11 cellular contexts compared by ENCODE assay signal in the genomic region with DNA sequence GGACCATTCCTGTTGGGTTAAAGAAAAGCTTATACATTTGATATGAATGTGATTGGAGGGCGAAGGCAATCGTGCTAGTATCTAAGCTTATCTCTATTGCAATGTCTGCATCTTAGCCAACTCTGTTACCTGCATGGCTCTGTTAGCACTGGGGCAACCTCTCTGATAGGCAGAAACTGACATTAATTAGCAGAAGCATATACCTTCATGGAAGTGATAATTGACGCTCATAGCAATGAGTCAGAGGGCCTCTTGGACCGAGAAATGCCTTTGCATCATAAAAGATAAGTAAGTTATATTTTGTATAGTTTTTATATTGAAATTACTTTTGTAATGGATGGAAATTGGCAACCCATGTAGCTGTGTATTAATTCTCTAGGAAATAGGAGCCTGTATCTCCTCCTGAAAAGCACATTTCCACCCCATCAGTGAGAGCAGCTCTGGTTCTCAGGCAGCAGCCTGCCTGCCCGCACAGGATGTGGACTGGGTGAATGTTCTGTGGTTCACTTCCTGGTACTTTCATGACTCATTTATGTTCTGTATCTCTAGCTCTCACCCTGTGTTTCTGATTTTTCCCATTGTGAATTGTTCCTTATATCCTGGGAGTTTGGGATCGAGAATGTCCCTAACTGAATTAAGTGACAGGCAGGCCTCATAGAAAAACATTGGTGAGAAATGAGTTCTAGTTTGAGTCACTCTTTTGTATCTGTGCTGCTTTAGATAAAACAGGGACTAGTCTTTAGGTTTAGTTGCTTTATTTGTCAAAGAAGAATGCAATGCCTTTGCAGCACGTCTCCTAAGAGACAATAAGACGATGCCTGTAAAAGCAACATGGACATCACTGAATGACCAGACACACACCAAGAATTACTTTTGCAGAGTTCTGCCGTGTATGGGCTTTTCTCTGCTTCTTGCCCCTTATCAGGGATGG.
A peak's percentile ranks its signal among the peaks of the same experiment; 100 is the strongest.
DNase-seq lines count a peak whose midpoint lies in the region; ATAC-seq and TF ChIP-seq lines count a peak whose summit lies in the region.
"Had no signal": no experiment of that assay in that cellular context is flagged by ENCODE, and none has a peak within 500 bp of the region (broad histone marks: within the 10 kb centered on the region; RNA-seq: fewer than 3 reads in every experiment).

No MANE protein-coding gene starts in this region.

- TF ChIP-seq POLR2A in ovary (IDR thresholded peaks at IDR 0.05) = no peak

- peaks cover 0 to 10% of the 10 kb centered on the region in 2 donors for H3K4me1 Mint-ChIP-seq in effector memory CD8-positive, alpha-beta T cell (ENCODE audit: low read depth in 2 of 2)
- no peaks in the 10 kb centered on the region for H3K4me1 Mint-ChIP-seq in Caco-2 (ENCODE audit: low read depth, unreplicated experiment)

- no peaks in the 10 kb centered on the region for H3K27me3 ChIP-seq in ovary
- no peaks in the 10 kb centered on the region for H3K27me3 ChIP-seq in SJCRH30
- no peaks in the 10 kb centered on the region for H3K27me3 ChIP-seq in Caco-2 (replicated peaks; ENCODE audit: control insufficient read depth, insufficient read depth, low read length)

- H3K36me3 Mint-ChIP-seq in effector memory CD8-positive, alpha-beta T cell (ENCODE audit: insufficient read depth) = no peaks in the 10 kb centered on the region
- H3K36me3 Mint-ChIP-seq in Caco-2 (ENCODE audit: insufficient read depth, unreplicated experiment) = no peaks in the 10 kb centered on the region

- TF ChIP-seq CTCF in ovary (IDR thresholded peaks at IDR 0.05) (no peak), Caco-2 (IDR thresholded peaks at IDR 0.05; ENCODE audit: insufficient read depth in 1 of 2, low read depth in 1 of 2, low read length in 1 of 2, severe bottlenecking in 1 of 2, unreplicated experiment in 1 of 2) (no peak)

- 75 to 81% (median 78%) methylated on average over 9 of the region's 9 CpGs for WGBS in ovary, 3 donors

- peak overlapping the region in 1 of 2 donors; percentile 10 for H3K27ac Mint-ChIP-seq in effector memory CD8-positive, alpha-beta T cell
- no peak overlapping the region for H3K27ac Mint-ChIP-seq in Caco-2 (ENCODE audit: unreplicated experiment)

- H3K4me3 ChIP-seq in ovary = no peak overlapping the region
- H3K4me3 ChIP-seq in SJCRH30 = no peak overlapping the region
- no peak overlapping the region for H3K4me3 ChIP-seq in Caco-2 (ENCODE audit: low read depth, low read length)
- H3K4me3 ChIP-seq: psoas muscle had no signal

- no peak overlapping the region for H3K27ac ChIP-seq in ovary
- no peak overlapping the region for H3K27ac ChIP-seq in SJCRH30
- H3K27ac ChIP-seq: psoas muscle had no signal

- H3K9me3 ChIP-seq in ovary (no peaks in the 10 kb centered on the region), SJCRH30 (replicated peaks) (no peaks in the 10 kb centered on the region), Caco-2 (no peaks in the 10 kb centered on the region)
- H3K9me3 ChIP-seq: psoas muscle had no signal

- DNase-seq in A172 (ENCODE audit: low spot score) (peak; percentile 24), NOMO-1 treated with dmso at 0.1 percent for 144 hours (lab: John Stamatoyannopoulos, UW; ENCODE audit: unreplicated experiment) (peak; percentile 17), Ammon's horn (ENCODE audit: low spot score) (no peak), ovary (no peak), SJCRH30 (no peak), Caco-2 (no peak)
- no peak for DNase-seq in effector memory CD8-positive, alpha-beta T cell
- DNase-seq: C1 segment of cervical spinal cord, NCI-H1694 treated with DMSO at 0.1 percent for 48 hours, psoas muscle had no signal

- peak; percentile 62 for ATAC-seq in GM19438 (IDR thresholded peaks at IDR 0.05; ENCODE audit: low read depth, unreplicated experiment)
- peak; percentile 71 for ATAC-seq in effector memory CD8-positive, alpha-beta T cell (replicated peaks)
- ATAC-seq: psoas muscle had no signal

- POLR2A ChIA-PET in Caco-2 (lab: Charles Lee) = no interaction called here

- peaks cover 0 to 5% of the 10 kb centered on the region in 2 donors for H3K9me3 Mint-ChIP-seq in effector memory CD8-positive, alpha-beta T cell
- no peaks in the 10 kb centered on the region for H3K9me3 Mint-ChIP-seq in Caco-2 (ENCODE audit: unreplicated experiment)

- no peak overlapping the region for H3K4me3 Mint-ChIP-seq in effector memory CD8-positive, alpha-beta T cell
- H3K4me3 Mint-ChIP-seq in Caco-2 (ENCODE audit: unreplicated experiment) = no peak overlapping the region

- H3K4me1 ChIP-seq in ovary (ENCODE audit: insufficient read depth) (no peaks in the 10 kb centered on the region), SJCRH30 (no peaks in the 10 kb centered on the region), Caco-2 (no peaks in the 10 kb centered on the region)
- H3K4me1 ChIP-seq: psoas muscle had no signal

- no peaks in the 10 kb centered on the region for H3K36me3 ChIP-seq in ovary
- no peaks in the 10 kb centered on the region for H3K36me3 ChIP-seq in SJCRH30
- no peaks in the 10 kb centered on the region for H3K36me3 ChIP-seq in Caco-2 (ENCODE audit: control insufficient read depth, insufficient read depth, low read length)

- no TSS peak for BruUV-seq in Caco-2 (replicated peaks; lab: Mats Ljungman, UMichigan)

- CTCF ChIA-PET in Caco-2 (lab: Charles Lee) = no interaction called here

- no peak for TF ChIP-seq EP300 in ovary (IDR thresholded peaks at IDR 0.05)

- H3K27me3 Mint-ChIP-seq in effector memory CD8-positive, alpha-beta T cell = no peaks in the 10 kb centered on the region
- H3K27me3 Mint-ChIP-seq in Caco-2 (ENCODE audit: insufficient read depth, unreplicated experiment) = peaks cover 13% of the 10 kb centered on the region

- intact Hi-C loops in ovary (cut with DNase I) = no loop called here
- intact Hi-C loops in Caco-2 (cut with micrococcal nuclease; ENCODE audit: unreplicated experiment) = no loop called here

Comparison
In these comparisons a context has a peak if more than half of its experiments do, and no peak if none do; other contexts are left out.
1. DNase-seq: peak in A172 (single experiment) and NOMO-1 treated with dmso at 0.1 percent for 144 hours (single experiment); none in effector memory CD8-positive, alpha-beta T cell (0 of 3), Ammon's horn (single experiment), ovary (0 of 5), SJCRH30 (0 of 2) and Caco-2 (0 of 2).